ENCODE assay signal across 30 cellular contexts in the genomic region with DNA sequence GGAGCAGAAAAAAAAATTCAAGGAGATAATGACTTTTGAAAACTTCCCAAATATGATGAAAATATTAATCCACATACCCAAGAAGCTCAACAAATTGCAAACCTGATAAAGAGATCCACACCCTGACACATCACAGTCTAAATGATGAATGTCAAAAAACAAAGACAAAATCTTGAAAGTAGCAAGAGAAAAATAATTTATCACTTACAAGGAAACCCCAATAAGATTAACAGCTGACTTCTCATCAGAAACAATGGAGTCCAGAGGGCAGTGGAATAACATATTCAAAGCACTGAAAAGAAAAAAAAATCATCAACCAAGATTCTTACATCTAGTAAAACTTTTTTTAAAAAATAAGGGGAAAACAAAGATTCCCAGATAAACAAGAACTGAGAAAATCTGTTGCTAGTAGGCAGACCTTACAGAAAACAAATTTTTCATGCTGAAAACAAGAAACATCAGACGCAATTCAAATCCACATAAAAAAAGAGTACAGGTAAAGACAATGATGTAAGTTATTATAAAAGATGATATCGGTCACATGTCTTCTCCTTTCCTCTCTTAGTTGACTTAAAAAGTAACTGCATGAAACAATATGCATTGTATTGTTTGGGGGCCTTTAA. TPM values are rescaled to one million over a fixed set of nuclear protein-coding genes. Genes with fewer than 3 reads are reported as not detected.
A peak's percentile ranks its signal among the peaks of the same experiment; 100 is the strongest.
DNase-seq lines count a peak whose midpoint lies in the region; ATAC-seq, FAIRE-seq and TF ChIP-seq lines count a peak whose summit lies in the region.
"Had no signal": no experiment of that assay in that cellular context is flagged by ENCODE, and none has a peak within 500 bp of the region (broad histone marks: within the 10 kb centered on the region; RNA-seq: fewer than 3 reads in every experiment).

No MANE protein-coding gene starts in this region.

- H3K9ac ChIP-seq in GM12878 (ENCODE audit: control insufficient read depth, insufficient read depth, low read length): no peak overlapping the region
- H3K9ac ChIP-seq: BLaER1 treated with 17β-estradiol and CSF1 and Interleukin-3, amounts not matched to agents 10 nM and 100 nM; neural progenitor cell; SK-N-SH had no signal

- no peak for TF ChIP-seq EP300 in GM12878 (IDR thresholded peaks at IDR 0.05; ENCODE audit: borderline replicate concordance in 1 of 2, control insufficient read depth in 1 of 2, low read depth in 2 of 2, low read length in 2 of 2)
- TF ChIP-seq EP300 in ovary (IDR thresholded peaks at IDR 0.05): no peak

- H3K36me3 ChIP-seq in GM12878 (ENCODE audit: control insufficient read depth in 2 of 2, insufficient read depth in 2 of 2, low read length in 1 of 2): peaks cover 7 to 12% of the 10 kb centered on the region in 2 experiments
- H3K36me3 ChIP-seq in ovary: no peaks in the 10 kb centered on the region
- H3K36me3 ChIP-seq: neural progenitor cell had no signal

- H3K4me1 Mint-ChIP-seq in activated naive CD8-positive, alpha-beta T cell treated with anti-CD3 and anti-CD28 coated beads for 36 hours: no peaks in the 10 kb centered on the region

- RAD21 ChIA-PET in GM12878 (lab: Charles Lee; ENCODE audit: unreplicated experiment): no interaction called here

- peaks cover 3% of the 10 kb centered on the region for H3K79me2 ChIP-seq in GM12878 (ENCODE audit: control insufficient read depth, insufficient read depth, low read length)

- H3K36me3 Mint-ChIP-seq in activated naive CD8-positive, alpha-beta T cell treated with anti-CD3 and anti-CD28 coated beads for 36 hours: peaks cover 68% of the 10 kb centered on the region

- in situ Hi-C loops in GM12878 (cut with MboI): no loop called here

- FAIRE-seq in A204.1 (lab: Jason Lieb, UNC) (peak; percentile 81), GM18507 (lab: Jason Lieb, UNC) (peak; percentile 12), GM12878 (lab: Jason Lieb, UNC) (no peak)
- FAIRE-seq: astrocyte, GM12891, H1 had no signal

- no peak overlapping the region for H3K4me2 ChIP-seq in GM12878 (ENCODE audit: control insufficient read depth, insufficient read depth)
- H3K4me2 ChIP-seq: BLaER1 treated with 17β-estradiol and CSF1 and Interleukin-3, amounts not matched to agents 10 nM and 100 nM; neural progenitor cell; SK-N-SH had no signal

- BruUV-seq in GM12878 (replicated peaks; lab: Mats Ljungman, UMichigan): no TSS peak

- H3K4me1 ChIP-seq in GM12878 (ENCODE audit: control insufficient read depth, insufficient read depth, low read length) (no peaks in the 10 kb centered on the region), ovary (ENCODE audit: insufficient read depth) (peaks cover 4% of the 10 kb centered on the region)
- H3K4me1 ChIP-seq: suprapubic skin had no signal

- H3K27ac Mint-ChIP-seq in activated naive CD8-positive, alpha-beta T cell treated with anti-CD3 and anti-CD28 coated beads for 36 hours: no peak overlapping the region
- H3K27ac Mint-ChIP-seq: activated CD8-positive, alpha-beta T cell treated with anti-CD3 and anti-CD28 coated beads, Interleukin-2, amount 10 ng/mL, durations not matched to agents 7 days and 5 days; activated naive CD8-positive, alpha-beta T cell; activated T-helper 2 cell treated with anti-CD3 and anti-CD28 coated beads, Interferon-gamma antibody, Interleukin-2, Interleukin-4, amounts not matched to agents 10 μg/mL and 5 μg/mL and 100 μg/mL, durations not matched to agents 14 hours and 24 hours and 36 hours; endodermal cell; neural progenitor cell had no signal

- SMC1A ChIA-PET in GM12878 (lab: Charles Lee; ENCODE audit: uncharacterized antibody, unreplicated experiment): interaction anchor here (0.7 kb wide), 1 partner anchor 18 kb away, joined by 3 read pairs; no protein-coding TSS in a partner anchor

- intact Hi-C loops in GM12878 (cut with micrococcal nuclease; ENCODE audit: unreplicated experiment) (no loop called here), left colon (cut with DNase I, micrococcal nuclease) (no loop called here), ovary (cut with DNase I) (no loop called here)

- CTCF ChIA-PET in GM12878 (lab: Yijun Ruan, JAX): interaction anchor here (0.6 kb wide), 1 partner anchor 148 kb away, joined by 3 read pairs; no protein-coding TSS in a partner anchor

- H3K9me3 ChIP-seq in GM12878 (replicated peaks; ENCODE audit: control insufficient read depth, insufficient read depth, low read length) (peaks cover 23% of the 10 kb centered on the region), ovary (no peaks in the 10 kb centered on the region)

- no peaks in the 10 kb centered on the region for H3K27me3 ChIP-seq in GM12878 (replicated peaks in 1 of 2; ENCODE audit: control insufficient read depth in 2 of 2, insufficient read depth in 2 of 2, low read length in 1 of 2)
- no peaks in the 10 kb centered on the region for H3K27me3 ChIP-seq in ovary
- H3K27me3 ChIP-seq: BLaER1 treated with 17β-estradiol and CSF1 and Interleukin-3, amounts not matched to agents 10 nM and 100 nM; left lung; neural progenitor cell; suprapubic skin had no signal

- TF ChIP-seq POLR2A in GM12878 (IDR thresholded peaks at IDR 0.05; ENCODE audit: low read depth, low read length) (no peak), ovary (IDR thresholded peaks at IDR 0.05) (no peak)

- H3K9me3 Mint-ChIP-seq in activated naive CD8-positive, alpha-beta T cell treated with anti-CD3 and anti-CD28 coated beads for 36 hours: peaks cover 41% of the 10 kb centered on the region

- no peak for TF ChIP-seq RAD21 in GM12878 (IDR thresholded peaks at IDR 0.05; ENCODE audit: insufficient read depth, low read depth, low read length)

- WGBS in GM12878 (ENCODE audit: insufficient coverage, insufficient replicate concordance, low lambda C conversion rate, missing lambda C conversion rate): 96% methylated on average over 2 of the region's 2 CpGs
- WGBS in ovary, 3 donors: 98 to 100% (median 99%) methylated on average over 2 of the region's 2 CpGs

- no peak overlapping the region for H2AFZ ChIP-seq in GM12878 (ENCODE audit: control insufficient read depth, low read depth, low read length)
- H2AFZ ChIP-seq: neural progenitor cell had no signal

- TF ChIP-seq CTCF in GM12878 (IDR thresholded peaks at IDR 0.05 in 2 of 3, conservative IDR thresholded peaks at IDR 0.05 in 1 of 3; ENCODE audit: control insufficient read depth in 2 of 3, extremely low read depth in 1 of 3, insufficient read depth in 1 of 3, low read depth in 3 of 3, low read length in 3 of 3) (no peak), ovary (IDR thresholded peaks at IDR 0.05) (no peak)

- no peak for DNase-seq in GM18507 (ENCODE audit: extremely low spot score, insufficient read length, low read depth)
- DNase-seq in NAMALWA (ENCODE audit: low spot score): peak; percentile 10
- DNase-seq in GM12878 (ENCODE audit: low read depth, low spot score): no peak
- DNase-seq in left colon: no peak
- DNase-seq in activated naive CD8-positive, alpha-beta T cell treated with anti-CD3 and anti-CD28 coated beads for 36 hours: no peak
- DNase-seq in activated gamma-delta T cell (lab: John Stamatoyannopoulos, UW): no peak
- DNase-seq in ovary: no peak
- DNase-seq: activated CD8-positive, alpha-beta T cell treated with anti-CD3 and anti-CD28 coated beads, Interleukin-2, amount 10 ng/mL, durations not matched to agents 7 days and 5 days; caudate nucleus; endodermal cell; hippocampal formation; KG1; left lung; mesenchymal stem cell; NCI-H1694 treated with DMSO at 0.1 percent for 48 hours; NCI-H2227 treated with DMSO at 0.1 percent for 48 hours; NCI-H748 treated with DMSO at 0.1 percent for 48 hours; SK-N-SH; stimulated activated naive CD4-positive, alpha-beta T cell; T-helper 2 cell had no signal

- no peaks in the 10 kb centered on the region for H4K20me1 ChIP-seq in GM12878 (ENCODE audit: control insufficient read depth, insufficient read depth)

- H3K27me3 Mint-ChIP-seq in activated naive CD8-positive, alpha-beta T cell treated with anti-CD3 and anti-CD28 coated beads for 36 hours: no peaks in the 10 kb centered on the region
- H3K27me3 Mint-ChIP-seq: activated naive CD8-positive, alpha-beta T cell had no signal

- no peak overlapping the region for H3K4me3 ChIP-seq in GM12878
- no peak overlapping the region for H3K4me3 ChIP-seq in ovary
- H3K4me3 ChIP-seq: left lung, neural progenitor cell, suprapubic skin had no signal

- ATAC-seq in GM12878 (no peak), left colon (no peak)
- ATAC-seq: activated CD8-positive, alpha-beta T cell treated with anti-CD3 and anti-CD28 coated beads, Interleukin-2, amount 10 ng/mL, durations not matched to agents 7 days and 5 days; left lung; sciatic nerve had no signal

- H3K27ac ChIP-seq in GM12878 (ENCODE audit: control insufficient read depth, insufficient read depth): no peak overlapping the region
- H3K27ac ChIP-seq in ovary: no peak overlapping the region
- H3K27ac ChIP-seq: BLaER1 treated with 17β-estradiol and CSF1 and Interleukin-3, amounts not matched to agents 10 nM and 100 nM; left lung; neural progenitor cell; suprapubic skin had no signal

- POLR2A ChIA-PET in GM12878 (lab: Charles Lee): no interaction called here

- no peak overlapping the region for H3K4me3 Mint-ChIP-seq in activated naive CD8-positive, alpha-beta T cell treated with anti-CD3 and anti-CD28 coated beads for 36 hours
- H3K4me3 Mint-ChIP-seq: activated CD8-positive, alpha-beta T cell treated with anti-CD3 and anti-CD28 coated beads, Interleukin-2, amount 10 ng/mL, durations not matched to agents 7 days and 5 days; activated naive CD8-positive, alpha-beta T cell; endodermal cell had no signal

RNA-seq across cellular contexts. Expression of a gene that starts 21.3 kb away (rescaled TPM):
- 51.8 and 53.7 TPM in 2 replicates for total RNA-seq in GM12878 (2013; cell fraction: nucleolus; rRNA removed)
- 36.7 and 40.2 TPM in 2 replicates for total RNA-seq in GM12878 (2014; rRNA removed)
- 12.3 TPM in 2 replicates for total RNA-seq in GM12878 (2014; rRNA removed; fragmentation: Illumina TruSeq; extraction: Trizol)
- 41.0 and 42.5 TPM in 2 replicates for total RNA-seq in GM12878 (2021)
- 9.6 TPM for polyA plus RNA-seq in GM12878 (2011; ENCODE audit: low read depth)
- 9.4 and 17.3 TPM in 2 replicates for polyA plus RNA-seq in GM12878 (2011; rRNA removed)
- 36.4 and 51.0 TPM in 2 replicates for polyA plus RNA-seq in GM12878 (2011; cell fraction: cytosol; rRNA removed)
- polyA plus RNA-seq in GM12878 (2011; cell fraction: nucleus; rRNA removed): 60.7 and 67.9 TPM in 2 replicates
- polyA plus RNA-seq in GM12878 (2012): 30.5 and 32.0 TPM in 2 replicates
- polyA plus RNA-seq in GM12878 (2014; fragmentation: Illumina TruSeq; extraction: Trizol): 1.2 and 5.9 TPM in 2 replicates
- 1 to 10 TPM in 1 of 2 experiments, under 1 TPM in 1; 0.69 to 2.7 TPM for polyA plus RNA-seq in GM12878 (2014; fragmentation: Nextera tagmentation; extraction: Ambion mirVana)
- 42.5 and 44.3 TPM in 2 replicates for polyA plus RNA-seq in GM12878 (2014; rRNA removed)
- 10 to 100 TPM in 1 of 2 experiments, 1 to 10 TPM in 1; 3.6 to 23.1 TPM for polyA plus RNA-seq in GM12878 (2016; fragmentation: Nextera tagmentation; extraction: Ambion mirVana)
- polyA minus RNA-seq in GM12878 (2011; rRNA and poly(A)+ RNA removed): 16.0 and 36.0 TPM in 2 replicates
- 8.4 and 17.6 TPM in 2 replicates for polyA minus RNA-seq in GM12878 (2011; cell fraction: cytosol; rRNA and poly(A)+ RNA removed)
- 17.9 and 22.3 TPM in 2 replicates for polyA minus RNA-seq in GM12878 (2011; cell fraction: nucleus; rRNA and poly(A)+ RNA removed)
- total RNA-seq in left colon: 100 to 1,000 TPM in 1 of 2 donors, 10 to 100 TPM in 1; 59.4 to 119 TPM
- 10 to 100 TPM; 30.0 to 30.2 TPM for total RNA-seq in activated naive CD8-positive, alpha-beta T cell treated with anti-CD3 and anti-CD28 coated beads for 36 hours
- total RNA-seq in ovary: 10 to 100 TPM; 16.3 to 31.1 (median 27.0) TPM
- polyA plus RNA-seq in ovary: 10 to 100 TPM in 1 of 2 donors, 1 to 10 TPM in 1; 2.1 to 27.8 TPM

RNA-seq across cellular contexts. Expression of a gene that starts 34.3 kb away (rescaled TPM):
- total RNA-seq in GM12878 (2013; cell fraction: nucleolus; rRNA removed): 1.6 TPM in 1 of 2 replicates, not detected in the other
- 10.1 and 12.8 TPM in 2 replicates for total RNA-seq in GM12878 (2014; rRNA removed)
- 6.7 TPM in 2 replicates for total RNA-seq in GM12878 (2014; rRNA removed; fragmentation: Illumina TruSeq; extraction: Trizol)
- total RNA-seq in GM12878 (2021): 4.9 and 5.7 TPM in 2 replicates
- polyA plus RNA-seq in GM12878 (2011; ENCODE audit: low read depth): 16.2 TPM
- polyA plus RNA-seq in GM12878 (2011; rRNA removed): 0.14 TPM in 1 of 2 replicates, not detected in the other
- 0.12 and 0.20 TPM in 2 replicates for polyA plus RNA-seq in GM12878 (2011; cell fraction: cytosol; rRNA removed)
- 0.10 and 0.13 TPM in 2 replicates for polyA plus RNA-seq in GM12878 (2011; cell fraction: nucleus; rRNA removed)
- polyA plus RNA-seq in GM12878 (2012): 16.8 and 20.4 TPM in 2 replicates
- polyA plus RNA-seq in GM12878 (2014; fragmentation: Illumina TruSeq; extraction: Trizol): 7.0 and 7.7 TPM in 2 replicates
- polyA plus RNA-seq in GM12878 (2014; fragmentation: Nextera tagmentation; extraction: Ambion mirVana): 1 to 10 TPM in 1 of 2 experiments, under 1 TPM in 1; 0.97 to 2.1 TPM
- polyA plus RNA-seq in GM12878 (2014; rRNA removed): 13.4 and 14.0 TPM in 2 replicates
- polyA plus RNA-seq in GM12878 (2016; fragmentation: Nextera tagmentation; extraction: Ambion mirVana): 1 to 10 TPM; 6.9 to 9.1 TPM
- not detected in 2 replicates for polyA minus RNA-seq in GM12878 (2011; rRNA and poly(A)+ RNA removed)
- not detected in 2 replicates for polyA minus RNA-seq in GM12878 (2011; cell fraction: cytosol; rRNA and poly(A)+ RNA removed)
- 0.60 TPM in 1 of 2 replicates, not detected in the other for polyA minus RNA-seq in GM12878 (2011; cell fraction: nucleus; rRNA and poly(A)+ RNA removed)
- total RNA-seq in left colon: 10 to 100 TPM; 42.4 to 77.8 TPM
- 10 to 100 TPM; 11.2 to 14.5 TPM for total RNA-seq in activated naive CD8-positive, alpha-beta T cell treated with anti-CD3 and anti-CD28 coated beads for 36 hours
- 10 to 100 TPM in 6 of 7 donors, 1 to 10 TPM in 1; 7.6 to 26.2 (median 12.3) TPM for total RNA-seq in ovary
- 10 to 100 TPM; 11.4 to 15.9 TPM for polyA plus RNA-seq in ovary

RNA-seq across cellular contexts. Expression of a gene that starts 58.2 kb away (rescaled TPM):
- 27.3 and 27.9 TPM in 2 replicates for total RNA-seq in GM12878 (2013; cell fraction: nucleolus; rRNA removed)
- total RNA-seq in GM12878 (2014; rRNA removed) (84.5 and 91.4 TPM in 2 replicates), GM12878 (2014; rRNA removed; fragmentation: Illumina TruSeq; extraction: Trizol) (111 and 122 TPM in 2 replicates), GM12878 (2021) (178 and 181 TPM in 2 replicates), left colon (10 to 100 TPM; 72.6 to 96.2 TPM), ovary (10 to 100 TPM in 6 of 7 donors, 1 to 10 TPM in 1; 9.4 to 57.1 (median 42.3) TPM)
- polyA plus RNA-seq in GM12878 (2011; ENCODE audit: low read depth): 87.5 TPM
- polyA plus RNA-seq in GM12878 (2011; rRNA removed) (172 and 173 TPM in 2 replicates), GM12878 (2014; fragmentation: Illumina TruSeq; extraction: Trizol) (18.0 and 62.9 TPM in 2 replicates), GM12878 (2014; fragmentation: Nextera tagmentation; extraction: Ambion mirVana) (100 to 1,000 TPM in 1 of 2 experiments, 10 to 100 TPM in 1; 38.4 to 132 TPM), GM12878 (2014; rRNA removed) (125 and 127 TPM in 2 replicates), GM12878 (2016; fragmentation: Nextera tagmentation; extraction: Ambion mirVana) (100 to 1,000 TPM; 307 to 329 TPM), ovary (10 to 100 TPM; 21.5 to 47.9 TPM)
- polyA plus RNA-seq in GM12878 (2011; cell fraction: cytosol; rRNA removed): 148 and 157 TPM in 2 replicates
- 64.9 and 77.2 TPM in 2 replicates for polyA plus RNA-seq in GM12878 (2011; cell fraction: nucleus; rRNA removed)
- polyA plus RNA-seq in GM12878 (2012): 106 and 119 TPM in 2 replicates
- polyA minus RNA-seq in GM12878 (2011; rRNA and poly(A)+ RNA removed): 45.5 and 46.6 TPM in 2 replicates
- 39.2 and 40.8 TPM in 2 replicates for polyA minus RNA-seq in GM12878 (2011; cell fraction: cytosol; rRNA and poly(A)+ RNA removed)
- 9.4 and 17.8 TPM in 2 replicates for polyA minus RNA-seq in GM12878 (2011; cell fraction: nucleus; rRNA and poly(A)+ RNA removed)
- total RNA-seq in activated naive CD8-positive, alpha-beta T cell treated with anti-CD3 and anti-CD28 coated beads for 36 hours: 100 to 1,000 TPM; 230 to 241 TPM
